In genomic region chr17:78355045-78355641, GRCh38 we compare ENCODE assay signal across 10 cellular contexts. TPM values are rescaled to one million over a fixed set of nuclear protein-coding genes. Genes with fewer than 3 reads are reported as not detected.
DNase-seq lines count a peak whose midpoint lies in the region; ATAC-seq and TF ChIP-seq lines count a peak whose summit lies in the region.
"Had no signal": no experiment of that assay in that cellular context is flagged by ENCODE, and none has a peak within 500 bp of the region (broad histone marks: within the 10 kb centered on the region; RNA-seq: fewer than 3 reads in every experiment).

No MANE protein-coding gene starts in this region.

- peak overlapping the region; percentile 71 for H3K4me3 Mint-ChIP-seq in activated CD4-positive, alpha-beta T cell treated with anti-CD3 and anti-CD28 coated beads, Interleukin-2, amount 10 ng/mL, durations not matched to agents 7 days and 5 days
- H3K4me3 Mint-ChIP-seq in activated naive CD4-positive, alpha-beta T cell treated with anti-CD3 and anti-CD28 coated beads, Interleukin-2, amount 10 ng/mL, durations not matched to agents 7 days and 5 days = peak overlapping the region; percentile 83

- H3K27me3 Mint-ChIP-seq in activated CD4-positive, alpha-beta T cell treated with anti-CD3 and anti-CD28 coated beads, Interleukin-2, amount 10 ng/mL, durations not matched to agents 7 days and 5 days = no peaks in the 10 kb centered on the region
- no peaks in the 10 kb centered on the region for H3K27me3 Mint-ChIP-seq in activated naive CD4-positive, alpha-beta T cell treated with anti-CD3 and anti-CD28 coated beads, Interleukin-2, amount 10 ng/mL, durations not matched to agents 7 days and 5 days

- ATAC-seq in lung (ENCODE audit: insufficient read depth, low FRiP score) (no peak), GM18867 (IDR thresholded peaks at IDR 0.05; ENCODE audit: unreplicated experiment) (no peak)

- H3K4me1 Mint-ChIP-seq in activated CD4-positive, alpha-beta T cell treated with anti-CD3 and anti-CD28 coated beads, Interleukin-2, amount 10 ng/mL, durations not matched to agents 7 days and 5 days = peaks cover 69% of the 10 kb centered on the region
- H3K4me1 Mint-ChIP-seq in activated naive CD4-positive, alpha-beta T cell treated with anti-CD3 and anti-CD28 coated beads, Interleukin-2, amount 10 ng/mL, durations not matched to agents 7 days and 5 days = peaks cover 74% of the 10 kb centered on the region

- peak overlapping the region; percentile 98 for H3K27ac Mint-ChIP-seq in activated CD4-positive, alpha-beta T cell treated with anti-CD3 and anti-CD28 coated beads, Interleukin-2, amount 10 ng/mL, durations not matched to agents 7 days and 5 days
- peak overlapping the region; percentile 97 for H3K27ac Mint-ChIP-seq in activated naive CD4-positive, alpha-beta T cell treated with anti-CD3 and anti-CD28 coated beads, Interleukin-2, amount 10 ng/mL, durations not matched to agents 7 days and 5 days

- H3K4me3 ChIP-seq in lung (no peak overlapping the region), subcutaneous abdominal adipose tissue (ENCODE audit: low read depth in 1 of 5, low read length in 5 of 5) (peak overlapping the region in 3 of 5 donors; percentile 7 to 38 (median 15))

- H3K36me3 Mint-ChIP-seq in activated CD4-positive, alpha-beta T cell treated with anti-CD3 and anti-CD28 coated beads, Interleukin-2, amount 10 ng/mL, durations not matched to agents 7 days and 5 days (ENCODE audit: low read depth) = peaks cover 29% of the 10 kb centered on the region
- peaks cover 33% of the 10 kb centered on the region for H3K36me3 Mint-ChIP-seq in activated naive CD4-positive, alpha-beta T cell treated with anti-CD3 and anti-CD28 coated beads, Interleukin-2, amount 10 ng/mL, durations not matched to agents 7 days and 5 days

- DNase-seq in activated CD4-positive, alpha-beta T cell treated with anti-CD3 and anti-CD28 coated beads, Interleukin-2, amount 10 ng/mL, durations not matched to agents 7 days and 5 days = peak; percentile 62
- no peak for DNase-seq in activated CD4-positive, alpha-beta T cell treated with anti-CD3 and anti-CD28 coated beads, Interleukin-2, amount 50 U/mL, for 4 hours
- DNase-seq in activated naive CD4-positive, alpha-beta T cell treated with anti-CD3 and anti-CD28 coated beads, Interleukin-2, amount 10 ng/mL, durations not matched to agents 7 days and 5 days = peak; percentile 64
- no peak for DNase-seq in lung (ENCODE audit: low spot score)
- no peak for DNase-seq in HuH-7.5 (ENCODE audit: low spot score)
- no peak for DNase-seq in NCI-H82 treated with DMSO at 0.1 percent for 48 hours (lab: John Stamatoyannopoulos, UW; ENCODE audit: unreplicated experiment)
- DNase-seq: ACHN, NCI-H2227 treated with DMSO at 0.1 percent for 48 hours had no signal

- H3K27me3 ChIP-seq in lung (ENCODE audit: control insufficient read depth, insufficient read depth) (no peaks in the 10 kb centered on the region), subcutaneous abdominal adipose tissue (ENCODE audit: control insufficient read depth in 5 of 5, insufficient read depth in 4 of 5, low read length in 5 of 5) (no peaks in the 10 kb centered on the region)

- H3K36me3 ChIP-seq in lung (ENCODE audit: control insufficient read depth in 2 of 2, insufficient read depth in 2 of 2, low read length in 2 of 2) = peaks cover 0 to 24% of the 10 kb centered on the region in 2 donors
- H3K36me3 ChIP-seq in subcutaneous abdominal adipose tissue (ENCODE audit: control insufficient read depth in 5 of 5, insufficient read depth in 5 of 5, low read length in 5 of 5) = peaks cover 0 to 32% (median 18%) of the 10 kb centered on the region in 5 donors

- peaks cover 22 to 32% of the 10 kb centered on the region in 2 donors for H3K4me1 ChIP-seq in lung (ENCODE audit: control insufficient read depth in 2 of 2, insufficient read depth in 2 of 2, low read length in 2 of 2)
- peaks cover 14 to 76% (median 51%) of the 10 kb centered on the region in 5 donors for H3K4me1 ChIP-seq in subcutaneous abdominal adipose tissue (ENCODE audit: control insufficient read depth in 5 of 5, insufficient read depth in 5 of 5, low read length in 5 of 5)

- TF ChIP-seq CTCF in lung (IDR thresholded peaks at IDR 0.05; ENCODE audit: control extremely low read depth, extremely low read depth) = no peak

- 69 to 79% methylated on average over 9 of the region's 9 CpGs for WGBS in lung, 2 donors

- no peak overlapping the region for H3K9ac ChIP-seq in subcutaneous abdominal adipose tissue (ENCODE audit: low read length in 5 of 5)

- POLR2A ChIA-PET in activated CD4-positive, alpha-beta T cell treated with anti-CD3 and anti-CD28 coated beads, Interleukin-2, amount 10 ng/mL, durations not matched to agents 7 days and 5 days (lab: Charles Lee) = interaction anchor here (0.7 kb wide), 1 partner anchor 22 kb away, joined by 9 read pairs; no protein-coding TSS in a partner anchor

- H3K9me3 ChIP-seq in lung (ENCODE audit: control insufficient read depth in 2 of 2, insufficient read depth in 1 of 2, low read length in 1 of 2) = no peaks in the 10 kb centered on the region
- H3K9me3 ChIP-seq in subcutaneous abdominal adipose tissue (ENCODE audit: control insufficient read depth in 5 of 5, low read length in 5 of 5) = no peaks in the 10 kb centered on the region

- no peaks in the 10 kb centered on the region for H3K9me3 Mint-ChIP-seq in activated CD4-positive, alpha-beta T cell treated with anti-CD3 and anti-CD28 coated beads, Interleukin-2, amount 10 ng/mL, durations not matched to agents 7 days and 5 days
- H3K9me3 Mint-ChIP-seq in activated naive CD4-positive, alpha-beta T cell treated with anti-CD3 and anti-CD28 coated beads, Interleukin-2, amount 10 ng/mL, durations not matched to agents 7 days and 5 days = no peaks in the 10 kb centered on the region

- CTCF ChIA-PET in activated CD4-positive, alpha-beta T cell treated with anti-CD3 and anti-CD28 coated beads, Interleukin-2, amount 10 ng/mL, durations not matched to agents 7 days and 5 days (lab: Charles Lee) = interaction anchor here (0.6 to 2.7 kb wide), 5 partner anchors 11 to 104 kb away, joined by 3 to 9 read pairs (median 4); no protein-coding TSS in a partner anchor
- CTCF ChIA-PET in activated naive CD4-positive, alpha-beta T cell treated with anti-CD3 and anti-CD28 coated beads, Interleukin-2, amount 10 ng/mL, durations not matched to agents 7 days and 5 days (lab: Charles Lee) = interaction anchor here (1.1 to 1.5 kb wide), 3 partner anchors 11 to 66 kb away, joined by 3 to 9 read pairs (median 3); no protein-coding TSS in a partner anchor

- peak overlapping the region; percentile 22 to 74 for H3K27ac ChIP-seq in lung (ENCODE audit: low read depth in 1 of 2, low read length in 1 of 2)
- no peak overlapping the region for H3K27ac ChIP-seq in subcutaneous abdominal adipose tissue (ENCODE audit: low read depth, low read length)

RNA-seq across cellular contexts. Expression of gene SOCS3, which starts 4.7 kb away (rescaled TPM):
- total RNA-seq in activated CD4-positive, alpha-beta T cell treated with anti-CD3 and anti-CD28 coated beads, Interleukin-2, amount 10 ng/mL, durations not matched to agents 7 days and 5 days = 10 to 100 TPM; 22.2 to 24.4 TPM
- 10 to 100 TPM; 65.8 to 83.8 TPM for total RNA-seq in lung
- 100 to 1,000 TPM; 143 to 545 TPM for polyA plus RNA-seq in lung

RNA-seq across cellular contexts. Expression of gene PGS1, which starts 23.3 kb away (rescaled TPM):
- 10 to 100 TPM; 71.1 to 78.3 TPM for total RNA-seq in activated CD4-positive, alpha-beta T cell treated with anti-CD3 and anti-CD28 coated beads, Interleukin-2, amount 10 ng/mL, durations not matched to agents 7 days and 5 days
- total RNA-seq in lung = 100 to 1,000 TPM in 1 of 2 donors, 10 to 100 TPM in 1; 90.6 to 104 TPM
- 10 to 100 TPM; 44.9 to 98.0 TPM for polyA plus RNA-seq in lung

Comparison
In these comparisons a context has a peak if more than half of its experiments do, and no peak if none do; other contexts are left out.
1. DNase-seq: peak in activated CD4-positive, alpha-beta T cell treated with anti-CD3 and anti-CD28 coated beads, Interleukin-2, amount 10 ng/mL, durations not matched to agents 7 days and 5 days (single experiment) and activated naive CD4-positive, alpha-beta T cell treated with anti-CD3 and anti-CD28 coated beads, Interleukin-2, amount 10 ng/mL, durations not matched to agents 7 days and 5 days (single experiment); none in activated CD4-positive, alpha-beta T cell treated with anti-CD3 and anti-CD28 coated beads, Interleukin-2, amount 50 U/mL, for 4 hours (0 of 2), lung (single experiment), HuH-7.5 (single experiment) and NCI-H82 treated with DMSO at 0.1 percent for 48 hours (single experiment).